In the genomic region with DNA sequence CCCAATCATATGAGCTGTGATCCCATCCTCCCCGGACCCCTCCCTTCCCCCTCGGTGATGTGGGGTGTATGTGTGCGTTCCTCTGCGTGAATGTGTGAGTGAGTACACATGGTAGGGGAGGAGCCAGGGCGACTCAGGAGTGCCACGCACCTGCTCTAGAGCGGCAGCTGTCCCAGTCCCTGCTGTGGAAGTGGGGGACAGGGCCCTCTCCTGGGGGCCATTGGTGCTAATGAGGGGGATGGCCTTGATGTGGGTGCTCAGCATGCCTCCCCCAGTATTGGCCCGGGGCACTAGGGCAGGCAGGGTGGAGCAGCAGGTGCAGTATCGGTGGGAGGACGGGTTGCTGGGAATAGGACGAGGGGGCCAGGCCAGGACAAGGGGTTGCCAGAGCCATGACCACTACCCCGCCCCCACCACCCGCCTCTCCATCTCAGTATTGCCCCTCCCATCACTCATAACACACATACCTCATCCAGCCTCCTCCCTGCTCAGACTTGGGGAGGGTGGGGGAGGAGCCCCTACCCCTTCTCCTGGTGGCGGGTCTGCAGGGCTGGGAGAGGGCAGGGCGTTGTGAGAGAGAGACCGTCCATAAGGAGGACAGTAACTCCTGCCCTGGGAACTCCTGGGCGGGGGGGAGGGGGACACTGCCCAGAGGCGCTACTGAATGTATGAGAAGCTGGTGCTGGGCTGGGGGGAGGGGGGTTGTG, we compare ENCODE assay signal across 11 cellular contexts. TPM values are rescaled to one million over a fixed set of nuclear protein-coding genes. Genes with fewer than 3 reads are reported as not detected.
DNase-seq lines count a peak whose midpoint lies in the region; ATAC-seq and TF ChIP-seq lines count a peak whose summit lies in the region.
"Had no signal": no experiment of that assay in that cellular context is flagged by ENCODE, and none has a peak within 500 bp of the region (broad histone marks: within the 10 kb centered on the region; RNA-seq: fewer than 3 reads in every experiment).

No MANE protein-coding gene starts in this region.

- no peak for TF ChIP-seq CTCF in gastroesophageal sphincter (IDR thresholded peaks at IDR 0.05)
- no peak for TF ChIP-seq CTCF in ovary (IDR thresholded peaks at IDR 0.05)
- no peak for TF ChIP-seq CTCF in GM10266 (IDR thresholded peaks at IDR 0.05; ENCODE audit: control insufficient read depth, insufficient read depth, low read depth, missing control alignments)

- peak overlapping the region in 6 of 11 experiments; percentile 21 to 88 (median 64); a peak in 10 of 22 replicates for H3K9ac ChIP-seq in BLaER1 treated with 17β-estradiol and CSF1 and Interleukin-3, amounts not matched to agents 10 nM and 100 nM

- H3K27ac ChIP-seq in BLaER1 treated with 17β-estradiol and CSF1 and Interleukin-3, amounts not matched to agents 10 nM and 100 nM, result peak overlapping the region in 8 of 11 experiments; percentile 42 to 98 (median 92); a peak in 10 of 22 replicates
- H3K27ac ChIP-seq in gastroesophageal sphincter (peak overlapping the region; percentile 58 to 99 (median 98)), ovary (peak overlapping the region; percentile 74 to 88)

- no peak for TF ChIP-seq EP300 in gastroesophageal sphincter (IDR thresholded peaks at IDR 0.05)
- no peak for TF ChIP-seq EP300 in ovary (IDR thresholded peaks at IDR 0.05)

- peaks cover 42% of the 10 kb centered on the region for H3K36me3 Mint-ChIP-seq in T-cell

- CTCF ChIA-PET in T-cell (lab: Charles Lee), result interaction anchor here in 1 of 2 donors (0.6 kb wide), 1 partner anchor 601 kb away, joined by 7 read pairs; no protein-coding TSS in a partner anchor

- ATAC-seq in gastroesophageal sphincter, result no peak
- ATAC-seq in T-cell (replicated peaks in 1 of 4), result no peak
- ATAC-seq in GM18907 (IDR thresholded peaks at IDR 0.05; ENCODE audit: unreplicated experiment), result no peak
- ATAC-seq: stimulated activated naive CD8-positive, alpha-beta T cell treated with anti-CD3 and anti-CD28 coated beads, Interleukin-15, amount 100 ng/mL, for 72 hours had no signal

- DNase-seq in M059J (ENCODE audit: low read depth) (peak; percentile 31), ovary (peak; percentile 58 to 72 (median 61)), T-cell (no peak), GM10266 (ENCODE audit: extremely low spot score) (no peak), dedifferentiated amniotic fluid mesenchymal stem cell (ENCODE audit: extremely low spot score) (no peak)
- DNase-seq: COR-L47; stimulated activated CD4-positive, alpha-beta T cell treated with anti-CD3 and anti-CD28 coated beads, Interleukin-15, amount 100 ng/mL, for 24 hours; stimulated activated naive CD8-positive, alpha-beta T cell treated with anti-CD3 and anti-CD28 coated beads, Interleukin-15, amount 100 ng/mL, for 72 hours had no signal

- H3K27me3 Mint-ChIP-seq in T-cell, result no peaks in the 10 kb centered on the region
- H3K27me3 Mint-ChIP-seq: stimulated activated naive CD8-positive, alpha-beta T cell treated with anti-CD3 and anti-CD28 coated beads, Interleukin-15, amount 100 ng/mL, for 72 hours had no signal

- peaks cover 38 to 48% (median 39%) of the 10 kb centered on the region in 3 donors for H3K4me1 Mint-ChIP-seq in T-cell

- H3K36me3 ChIP-seq in BLaER1 treated with 17β-estradiol and CSF1 and Interleukin-3, amounts not matched to agents 10 nM and 100 nM, result peaks cover 12 to 60% (median 38%) of the 10 kb centered on the region in 11 experiments
- H3K36me3 ChIP-seq in gastroesophageal sphincter (peaks cover 0 to 87% of the 10 kb centered on the region in 2 donors), ovary (no peaks in the 10 kb centered on the region)

- POLR2A ChIA-PET in T-cell (lab: Charles Lee), result no interaction called here

- H3K9me3 ChIP-seq in BLaER1 treated with 17β-estradiol and CSF1 and Interleukin-3, amounts not matched to agents 10 nM and 100 nM (replicated peaks in 1 of 11), result no peaks in the 10 kb centered on the region
- H3K9me3 ChIP-seq in gastroesophageal sphincter, result no peaks in the 10 kb centered on the region
- H3K9me3 ChIP-seq in ovary, result no peaks in the 10 kb centered on the region

- H3K4me1 ChIP-seq in BLaER1 treated with 17β-estradiol and CSF1 and Interleukin-3, amounts not matched to agents 10 nM and 100 nM, result peaks cover 74 to 81% (median 75%) of the 10 kb centered on the region in 10 experiments
- H3K4me1 ChIP-seq in gastroesophageal sphincter (peaks cover 12 to 84% (median 67%) of the 10 kb centered on the region in 3 donors), ovary (ENCODE audit: insufficient read depth) (peaks cover 21% of the 10 kb centered on the region)

- no peak overlapping the region for H3K4me3 Mint-ChIP-seq in T-cell
- H3K4me3 Mint-ChIP-seq: stimulated activated naive CD8-positive, alpha-beta T cell treated with anti-CD3 and anti-CD28 coated beads, Interleukin-15, amount 100 ng/mL, for 72 hours had no signal

- 25 to 40% methylated on average over 1 to 11 of the region's 18 CpGs for WGBS in gastroesophageal sphincter (ENCODE audit: low coverage in 1 of 2), 2 donors
- 20 to 41% (median 25%) methylated on average over 18 of the region's 18 CpGs for WGBS in ovary, 3 donors

- TF ChIP-seq POLR2A in gastroesophageal sphincter (IDR thresholded peaks at IDR 0.05), result peak; percentile 11 to 21
- TF ChIP-seq POLR2A in ovary (IDR thresholded peaks at IDR 0.05), result no peak

- no peaks in the 10 kb centered on the region for H3K9me3 Mint-ChIP-seq in T-cell
- H3K9me3 Mint-ChIP-seq: stimulated activated naive CD8-positive, alpha-beta T cell treated with anti-CD3 and anti-CD28 coated beads, Interleukin-15, amount 100 ng/mL, for 72 hours had no signal

- H4K20me1 ChIP-seq in BLaER1 treated with 17β-estradiol and CSF1 and Interleukin-3, amounts not matched to agents 10 nM and 100 nM, result peaks cover 0 to 7% (median 0%) of the 10 kb centered on the region in 11 experiments; a peak in 1 of 22 replicates

- H3K27ac Mint-ChIP-seq in T-cell, result peak overlapping the region in 1 of 2 donors; percentile 39

- peak overlapping the region in 1 of 10 experiments; percentile 47; a peak in 2 of 20 replicates for H3K4me3 ChIP-seq in BLaER1 treated with 17β-estradiol and CSF1 and Interleukin-3, amounts not matched to agents 10 nM and 100 nM
- no peak overlapping the region for H3K4me3 ChIP-seq in gastroesophageal sphincter
- H3K4me3 ChIP-seq in ovary, result no peak overlapping the region

- no peaks in the 10 kb centered on the region for H3K27me3 ChIP-seq in BLaER1 treated with 17β-estradiol and CSF1 and Interleukin-3, amounts not matched to agents 10 nM and 100 nM
- H3K27me3 ChIP-seq in gastroesophageal sphincter (no peaks in the 10 kb centered on the region), ovary (no peaks in the 10 kb centered on the region)

- H3K4me2 ChIP-seq in BLaER1 treated with 17β-estradiol and CSF1 and Interleukin-3, amounts not matched to agents 10 nM and 100 nM, result peak overlapping the region; percentile 87 to 100 (median 96)

- intact Hi-C loops in ovary (cut with DNase I), result no loop called here

RNA-seq across cellular contexts. Expression of a gene that starts 8.5 kb away (rescaled TPM):
- 5.7 and 6.3 TPM in 2 replicates for total RNA-seq in M059J (2014; rRNA removed; shearing (Covaris generic))
- total RNA-seq in gastroesophageal sphincter (10 to 100 TPM in 3 of 4 donors, 1 to 10 TPM in 1; 1.5 to 20.4 (median 18.3) TPM), ovary (10 to 100 TPM; 10.7 to 73.8 (median 23.7) TPM), T-cell (10 to 100 TPM; 11.5 to 33.6 (median 21.9) TPM)
- polyA plus RNA-seq in ovary, result 10 to 100 TPM; 11.8 to 59.0 TPM

RNA-seq across cellular contexts. Expression of a gene that starts 29.1 kb away (rescaled TPM):
- 19.2 and 26.7 TPM in 2 replicates for total RNA-seq in M059J (2014; rRNA removed; shearing (Covaris generic))
- total RNA-seq in gastroesophageal sphincter (100 to 1,000 TPM in 2 of 4 donors, 10 to 100 TPM in 2; 84.8 to 133 (median 102) TPM), ovary (100 to 1,000 TPM in 2 of 7 donors, 10 to 100 TPM in 5; 51.4 to 129 (median 89.3) TPM), T-cell (10 to 100 TPM; 30.4 to 54.0 (median 48.9) TPM)
- polyA plus RNA-seq in ovary, result 10 to 100 TPM; 77.5 to 87.2 TPM

RNA-seq across cellular contexts. Expression of a gene that starts 29.9 kb away (rescaled TPM):
- total RNA-seq in M059J (2014; rRNA removed; shearing (Covaris generic)), result 33.2 and 61.3 TPM in 2 replicates
- total RNA-seq in gastroesophageal sphincter (100 to 1,000 TPM in 1 of 4 donors, 10 to 100 TPM in 3; 67.0 to 107 (median 88.1) TPM), ovary (100 to 1,000 TPM in 1 of 7 donors, 10 to 100 TPM in 6; 59.6 to 110 (median 83.3) TPM), T-cell (100 to 1,000 TPM; 106 to 136 (median 115) TPM)
- polyA plus RNA-seq in ovary, result 100 to 1,000 TPM in 1 of 2 donors, 10 to 100 TPM in 1; 60.8 to 122 TPM

RNA-seq across cellular contexts. Expression of a gene that starts 37.6 kb away (rescaled TPM):
- total RNA-seq in M059J (2014; rRNA removed; shearing (Covaris generic)), result 25.9 and 29.1 TPM in 2 replicates
- total RNA-seq in gastroesophageal sphincter (10 to 100 TPM; 42.1 to 57.9 (median 50.3) TPM), ovary (10 to 100 TPM; 42.2 to 73.9 (median 66.7) TPM), T-cell (100 to 1,000 TPM in 1 of 5 donors, 10 to 100 TPM in 4; 75.9 to 104 (median 87.0) TPM)
- 10 to 100 TPM; 45.1 to 51.3 TPM for polyA plus RNA-seq in ovary

RNA-seq across cellular contexts. Expression of a gene that starts 48.5 kb away (rescaled TPM):
- total RNA-seq in M059J (2014; rRNA removed; shearing (Covaris generic)), result 23.5 and 28.2 TPM in 2 replicates
- total RNA-seq in gastroesophageal sphincter, result 100 to 1,000 TPM in 1 of 4 donors, 10 to 100 TPM in 3; 63.1 to 114 (median 89.1) TPM
- total RNA-seq in ovary, result 100 to 1,000 TPM in 4 of 7 donors, 10 to 100 TPM in 3; 39.9 to 122 (median 106) TPM
- 100 to 1,000 TPM in 1 of 2 donors, 10 to 100 TPM in 1; 53.1 to 113 TPM for polyA plus RNA-seq in ovary
- 100 to 1,000 TPM; 116 to 161 (median 126) TPM for total RNA-seq in T-cell

Comparison
In these comparisons a context has a peak if more than half of its experiments do, and no peak if none do; other contexts are left out.
1. DNase-seq: peak in M059J (single experiment) and ovary (5 of 5); none in T-cell (0 of 34), GM10266 (single experiment) and dedifferentiated amniotic fluid mesenchymal stem cell (single experiment).
2. Peak in every context shown above with its lines, with median percentiles within 50 percentile points of each other: H3K27ac ChIP-seq.